In the genomic region with DNA sequence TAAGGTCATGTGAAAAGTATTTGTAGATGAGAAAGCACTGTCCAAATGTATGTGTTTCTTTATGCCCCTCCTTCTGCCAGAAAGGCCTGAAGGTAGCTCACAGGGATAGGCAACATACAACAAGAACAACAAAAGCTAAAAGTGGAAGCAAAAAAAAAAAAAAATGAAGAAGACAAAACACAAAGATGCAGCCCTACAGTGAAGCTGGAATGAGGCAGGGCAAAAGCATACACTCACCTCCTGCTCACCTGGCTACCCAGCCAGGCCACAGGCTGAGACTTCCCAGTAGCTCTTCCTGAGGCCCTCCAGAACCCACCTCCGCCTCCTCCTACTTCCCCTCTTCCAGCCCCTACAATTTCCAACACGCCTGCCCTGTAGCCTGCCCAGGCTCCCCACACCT, we compare ENCODE assay signal across 20 cellular contexts. TPM values are rescaled to one million over a fixed set of nuclear protein-coding genes. Genes with fewer than 3 reads are reported as not detected.
"Had no signal": no experiment of that assay in that cellular context is flagged by ENCODE, and none has a peak within 500 bp of the region (broad histone marks: within the 10 kb centered on the region; RNA-seq: fewer than 3 reads in every experiment).

No MANE protein-coding gene starts in this region.

- H3K27ac Mint-ChIP-seq: activated CD4-positive, alpha-beta memory T cell treated with anti-CD3 and anti-CD28 coated beads for 36 hours; activated naive CD8-positive, alpha-beta T cell treated with anti-CD3 and anti-CD28 coated beads, Interleukin-2, amount 10 ng/mL, durations not matched to agents 7 days and 5 days; immature natural killer cell; nephron progenitor cell; T-cell had no signal

- H3K9me3 ChIP-seq: colonic mucosa, testis had no signal

- H3K4me1 ChIP-seq: testis had no signal

- H3K4me3 ChIP-seq: colonic mucosa, testis had no signal

- H3K9me3 Mint-ChIP-seq: activated CD4-positive, alpha-beta memory T cell treated with anti-CD3 and anti-CD28 coated beads for 36 hours; activated naive CD8-positive, alpha-beta T cell treated with anti-CD3 and anti-CD28 coated beads, Interleukin-2, amount 10 ng/mL, durations not matched to agents 7 days and 5 days; immature natural killer cell; nephron progenitor cell; T-cell had no signal

- H3K4me3 Mint-ChIP-seq: activated CD4-positive, alpha-beta memory T cell treated with anti-CD3 and anti-CD28 coated beads for 36 hours; activated naive CD8-positive, alpha-beta T cell treated with anti-CD3 and anti-CD28 coated beads, Interleukin-2, amount 10 ng/mL, durations not matched to agents 7 days and 5 days; immature natural killer cell; nephron progenitor cell; T-cell had no signal

- ATAC-seq: sciatic nerve; stimulated activated naive CD8-positive, alpha-beta T cell treated with anti-CD3 and anti-CD28 coated beads, Interleukin-15, Interleukin-2, amounts not matched to agents 100 U/mL and 50 U/mL, for 24 hours; T-cell had no signal

- H3K27me3 Mint-ChIP-seq: activated CD4-positive, alpha-beta memory T cell treated with anti-CD3 and anti-CD28 coated beads for 36 hours; activated naive CD8-positive, alpha-beta T cell treated with anti-CD3 and anti-CD28 coated beads, Interleukin-2, amount 10 ng/mL, durations not matched to agents 7 days and 5 days; T-cell had no signal

- H3K27me3 ChIP-seq: colonic mucosa, testis had no signal

- H3K4me1 Mint-ChIP-seq: immature natural killer cell, T-cell had no signal

- H3K27ac ChIP-seq: colonic mucosa, testis, VCaP had no signal

- H3K36me3 ChIP-seq: colonic mucosa had no signal

- H3K36me3 Mint-ChIP-seq: activated CD4-positive, alpha-beta memory T cell treated with anti-CD3 and anti-CD28 coated beads for 36 hours; activated naive CD8-positive, alpha-beta T cell treated with anti-CD3 and anti-CD28 coated beads, Interleukin-2, amount 10 ng/mL, durations not matched to agents 7 days and 5 days had no signal

- DNase-seq: activated CD4-positive, alpha-beta memory T cell treated with anti-CD3 and anti-CD28 coated beads for 36 hours; activated naive CD8-positive, alpha-beta T cell treated with anti-CD3 and anti-CD28 coated beads, Interleukin-2, amount 10 ng/mL, durations not matched to agents 7 days and 5 days; activated T-cell treated with anti-CD3 and anti-CD28 coated beads, Interleukin-2, amount 50 U/mL, for 48 hours; colonic mucosa; effector CD4-positive, alpha-beta T cell; erythroblast; glutamatergic neuron; immature natural killer cell; nephron progenitor cell; stimulated activated CD4-positive, alpha-beta T cell treated with anti-CD3 and anti-CD28 coated beads, Interleukin-2, amount 100 ng/mL, for 24 hours; stimulated activated naive CD8-positive, alpha-beta T cell treated with anti-CD3 and anti-CD28 coated beads, Interleukin-15, Interleukin-2, amounts not matched to agents 100 U/mL and 50 U/mL, for 24 hours; T-cell; T1000; testis had no signal

RNA-seq across cellular contexts. Expression of a gene that starts 5.7 kb away (rescaled TPM):
- total RNA-seq: activated CD4-positive, alpha-beta memory T cell treated with anti-CD3 and anti-CD28 coated beads for 36 hours; activated naive CD8-positive, alpha-beta T cell treated with anti-CD3 and anti-CD28 coated beads, Interleukin-2, amount 10 ng/mL, durations not matched to agents 7 days and 5 days; colonic mucosa; fibroblast of villous mesenchyme; omental fat pad; pulmonary artery endothelial cell; T-cell; testis; ureter had no signal
- polyA plus RNA-seq: immature natural killer cell had no signal

RNA-seq across cellular contexts. Expression of a gene that starts 16.4 kb away (rescaled TPM):
- total RNA-seq: activated CD4-positive, alpha-beta memory T cell treated with anti-CD3 and anti-CD28 coated beads for 36 hours; activated naive CD8-positive, alpha-beta T cell treated with anti-CD3 and anti-CD28 coated beads, Interleukin-2, amount 10 ng/mL, durations not matched to agents 7 days and 5 days; fibroblast of villous mesenchyme; omental fat pad; pulmonary artery endothelial cell; sciatic nerve; T-cell had no signal
